8 cellular contexts compared by ENCODE assay signal in the genomic region with DNA sequence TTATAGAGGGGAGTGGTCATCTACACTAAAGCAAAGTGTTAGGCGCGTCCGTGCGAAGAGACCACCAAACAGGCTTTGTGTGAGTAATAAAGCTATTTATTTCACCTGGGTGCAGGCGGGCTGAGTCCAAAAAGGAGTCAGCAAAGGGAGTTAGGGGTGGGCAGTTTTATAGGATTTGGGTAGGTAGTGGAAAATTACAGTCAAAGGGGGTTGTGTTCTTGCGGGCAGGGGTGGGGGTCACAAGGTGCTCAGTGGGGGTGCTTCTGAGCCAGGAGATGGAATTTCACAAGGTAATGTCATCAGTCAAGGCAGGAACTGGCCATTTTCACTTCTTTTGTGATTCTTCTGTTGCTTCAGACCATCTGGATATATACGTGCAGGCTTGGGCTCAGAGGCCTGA. TPM values are rescaled to one million over a fixed set of nuclear protein-coding genes. Genes with fewer than 3 reads are reported as not detected.
DNase-seq lines count a peak whose midpoint lies in the region; ATAC-seq and TF ChIP-seq lines count a peak whose summit lies in the region.

No MANE protein-coding gene starts in this region.

- no peaks in the 10 kb centered on the region for H3K9me3 Mint-ChIP-seq in nephron

- H3K36me3 Mint-ChIP-seq in nephron (ENCODE audit: low read depth): peaks cover 37% of the 10 kb centered on the region

- TF ChIP-seq CTCF in NB4 (IDR thresholded peaks at IDR 0.05; ENCODE audit: low read depth, low read length): no peak
- TF ChIP-seq CTCF in dorsolateral prefrontal cortex (IDR thresholded peaks at IDR 0.05 in 54 of 56, conservative IDR thresholded peaks at IDR 0.05 in 2 of 56; ENCODE audit: low read depth in 1 of 56, partially characterized antibody in 56 of 56): no peak
- TF ChIP-seq CTCF in nephron (IDR thresholded peaks at IDR 0.05; ENCODE audit: unreplicated experiment in 3 of 3): no peak

- H3K27me3 ChIP-seq in BLaER1: no peaks in the 10 kb centered on the region
- no peaks in the 10 kb centered on the region for H3K27me3 ChIP-seq in dorsolateral prefrontal cortex

- DNase-seq in NB4 (ENCODE audit: low read depth) (no peak), dorsolateral prefrontal cortex (no peak), SK-N-DZ (ENCODE audit: low spot score) (no peak), NCI-H1694 treated with DMSO at 0.1 percent for 48 hours (lab: John Stamatoyannopoulos, UW) (no peak), amygdala (lab: John Stamatoyannopoulos, UW) (no peak)

- peaks cover 3% of the 10 kb centered on the region for H3K27me3 Mint-ChIP-seq in nephron (ENCODE audit: low read depth)

- H3K4me1 Mint-ChIP-seq in nephron: peaks cover 18% of the 10 kb centered on the region

- peak overlapping the region; percentile 99 to 100 (median 100) for H3K4me3 Mint-ChIP-seq in nephron

- no peak for TF ChIP-seq POLR2A in NB4 (IDR thresholded peaks at IDR 0.05; ENCODE audit: extremely low read depth, insufficient read length)

- H3K9me3 ChIP-seq in BLaER1: no peaks in the 10 kb centered on the region

- intact Hi-C loops in dorsolateral prefrontal cortex (cut with DNase I): loop anchor here (2.0 to 10.0 kb wide), 3 partner anchors 54 to 530 kb away; a partner anchor contains a TSS

- H3K4me1 ChIP-seq in BLaER1: peaks cover 74% of the 10 kb centered on the region

- H3K27ac Mint-ChIP-seq in nephron: peak overlapping the region; percentile 92 to 98 (median 98)

- H3K4me3 ChIP-seq in BLaER1 (peak overlapping the region; percentile 90), NB4 (ENCODE audit: low read depth, low read length) (peak overlapping the region; percentile 96), dorsolateral prefrontal cortex (peak overlapping the region; percentile 6 to 100 (median 93))

- peak overlapping the region; percentile 97 for H3K9ac ChIP-seq in BLaER1

- H3K36me3 ChIP-seq in BLaER1: peaks cover 48% of the 10 kb centered on the region

- H3K4me2 ChIP-seq in BLaER1: peak overlapping the region; percentile 89

- H3K27ac ChIP-seq in BLaER1 (peak overlapping the region; percentile 96), dorsolateral prefrontal cortex (peak overlapping the region in 16 of 59 donors; percentile 69 to 97 (median 92))

- H4K20me1 ChIP-seq in BLaER1: peaks cover 49% of the 10 kb centered on the region

- no peak for ATAC-seq in HG03520 (IDR thresholded peaks at IDR 0.05; ENCODE audit: unreplicated experiment)

RNA-seq across cellular contexts. Expression of a gene that starts 47.1 kb away (rescaled TPM):
- total RNA-seq in dorsolateral prefrontal cortex: 1 to 10 TPM in 15 of 120 experiments, under 1 TPM in 48, not detected in 57; 0.32 to 2.6 (median 0.63) TPM
- polyA plus RNA-seq in SK-N-DZ (2014; cell fraction: cytosol; rRNA removed): 59.5 and 75.8 TPM in 2 replicates
- 53.4 and 68.8 TPM in 2 replicates for polyA plus RNA-seq in SK-N-DZ (2014; cell fraction: nucleus; rRNA removed)

RNA-seq across cellular contexts. Expression of a gene that starts 47.4 kb away (rescaled TPM):
- total RNA-seq in dorsolateral prefrontal cortex: 1 to 10 TPM in 80 of 120 experiments, under 1 TPM in 26, not detected in 14; 0.28 to 5.9 (median 1.8) TPM
- 360 and 376 TPM in 2 replicates for polyA plus RNA-seq in SK-N-DZ (2014; cell fraction: cytosol; rRNA removed)
- polyA plus RNA-seq in SK-N-DZ (2014; cell fraction: nucleus; rRNA removed): 405 and 434 TPM in 2 replicates

RNA-seq across cellular contexts. Expression of a gene that starts 54.2 kb away (rescaled TPM):
- total RNA-seq in dorsolateral prefrontal cortex: 100 to 1,000 TPM in 52 of 120 experiments, 10 to 100 TPM in 68; 57.8 to 139 (median 95.3) TPM
- polyA plus RNA-seq in SK-N-DZ (2014; cell fraction: cytosol; rRNA removed): 32.1 and 37.2 TPM in 2 replicates
- 7.8 and 14.0 TPM in 2 replicates for polyA plus RNA-seq in SK-N-DZ (2014; cell fraction: nucleus; rRNA removed)

RNA-seq across cellular contexts. Expression of a gene that starts 54.7 kb away (rescaled TPM):
- total RNA-seq in dorsolateral prefrontal cortex: 1 to 10 TPM in 9 of 120 experiments, under 1 TPM in 64, not detected in 47; 0.16 to 1.6 (median 0.41) TPM
- not detected in 2 replicates for polyA plus RNA-seq in SK-N-DZ (2014; cell fraction: cytosol; rRNA removed)
- not detected in 2 replicates for polyA plus RNA-seq in SK-N-DZ (2014; cell fraction: nucleus; rRNA removed)
